9 cellular contexts compared by ENCODE assay signal in the genomic region with DNA sequence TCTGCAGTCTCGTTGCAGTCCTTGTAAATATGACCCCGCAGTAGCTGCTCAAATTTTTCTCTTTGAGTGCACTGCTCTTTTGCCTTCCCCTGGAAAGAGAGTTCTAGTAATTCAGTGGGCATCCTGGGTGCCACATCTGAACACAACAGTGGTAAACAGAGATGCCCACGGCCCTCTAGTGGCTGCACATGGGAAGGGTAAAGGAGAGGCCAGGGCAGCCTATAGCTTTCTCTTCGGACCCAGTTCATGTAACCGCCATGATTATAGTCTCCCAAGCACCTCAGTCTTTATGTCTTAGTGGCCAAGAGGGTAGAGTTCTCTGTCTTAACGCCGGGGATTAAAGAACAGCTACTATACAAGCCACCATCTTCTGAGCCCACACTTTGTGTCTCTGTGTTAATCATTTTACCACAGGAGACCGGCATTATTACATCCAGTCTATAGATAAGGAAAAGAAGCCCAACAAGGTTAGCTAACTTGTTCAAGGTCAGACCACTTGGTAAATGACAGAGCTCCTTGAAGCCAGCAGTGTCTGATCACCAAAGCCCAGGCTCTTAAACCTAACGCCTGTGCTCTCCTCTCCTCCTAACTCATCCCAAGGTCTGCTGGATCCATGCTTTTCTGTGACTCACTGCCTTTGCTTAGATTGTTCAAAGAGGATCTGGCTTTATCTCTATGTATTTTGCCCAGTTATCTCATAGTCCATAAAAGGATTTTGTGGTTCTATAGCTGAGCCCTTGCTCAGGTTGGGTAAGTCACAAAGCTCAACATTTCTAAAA.
DNase-seq lines count a peak whose midpoint lies in the region; ATAC-seq, FAIRE-seq and TF ChIP-seq lines count a peak whose summit lies in the region.
"Had no signal": no experiment of that assay in that cellular context is flagged by ENCODE, and none has a peak within 500 bp of the region (broad histone marks: within the 10 kb centered on the region; RNA-seq: fewer than 3 reads in every experiment).

No MANE protein-coding gene starts in this region.

- TF ChIP-seq POLR2A in right lobe of liver (IDR thresholded peaks at IDR 0.05) = no peak
- TF ChIP-seq POLR2A in thyroid gland (IDR thresholded peaks at IDR 0.05) = no peak

- TF ChIP-seq EP300 in SK-N-SH (IDR thresholded peaks at IDR 0.05; ENCODE audit: borderline replicate concordance in 1 of 2, low read depth in 1 of 2, low read length in 1 of 2) = no peak

- peak; percentile 58 for DNase-seq in DND-41
- DNase-seq in HTR-8/SVneo (ENCODE audit: insufficient read length, low spot score) = peak; percentile 20
- peak; percentile 61 for DNase-seq in SK-N-SH
- DNase-seq in right lobe of liver = peak in 2 of 3 donors; percentile 36 to 55
- DNase-seq in thyroid gland = peak in 1 of 2 donors; percentile 44
- DNase-seq in neuronal stem cell (ENCODE audit: low spot score) = no peak
- DNase-seq: activated B cell treated with CpG ODN at 0.5 μM for 24 hours had no signal

- H3K4me2 ChIP-seq in DND-41 (ENCODE audit: insufficient read depth, low read length) (no peak overlapping the region), SK-N-SH (no peak overlapping the region), neuronal stem cell (ENCODE audit: insufficient read depth, low read length, poor library complexity, severe bottlenecking) (no peak overlapping the region)

- H3K4ac ChIP-seq in neuronal stem cell (ENCODE audit: low read length) = no peak overlapping the region

- ATAC-seq in DND-41 (ENCODE audit: insufficient read depth, low read depth) (peak; percentile 89), GM21381 (IDR thresholded peaks at IDR 0.05; ENCODE audit: unreplicated experiment) (peak; percentile 79), right lobe of liver (peak; percentile 82 to 88 (median 87))

- peaks cover 0 to 5% (median 0%) of the 10 kb centered on the region in 5 experiments for H3K9me3 Mint-ChIP-seq in brain

- no peak overlapping the region for H3K23ac ChIP-seq in neuronal stem cell (ENCODE audit: low read depth, low read length, poor library complexity)

- peaks cover 23% of the 10 kb centered on the region for H3K36me3 ChIP-seq in DND-41 (ENCODE audit: insufficient read depth, low read length)
- H3K36me3 ChIP-seq in SK-N-SH (replicated peaks in 1 of 2; ENCODE audit: control insufficient read depth in 1 of 2, insufficient read depth in 2 of 2, low read length in 1 of 2) = no peaks in the 10 kb centered on the region
- peaks cover 0 to 5% (median 0%) of the 10 kb centered on the region in 4 donors for H3K36me3 ChIP-seq in right lobe of liver
- peaks cover 15 to 21% of the 10 kb centered on the region in 2 donors for H3K36me3 ChIP-seq in thyroid gland
- H3K36me3 ChIP-seq in neuronal stem cell (replicated peaks in 1 of 2; ENCODE audit: control insufficient read depth in 2 of 2, insufficient read depth in 2 of 2, low read length in 2 of 2) = no peaks in the 10 kb centered on the region

- no peak overlapping the region for H2BK12ac ChIP-seq in neuronal stem cell (ENCODE audit: low read length)

- POLR2A ChIA-PET in SK-N-SH (lab: Yijun Ruan, JAX) = no interaction called here

- no peak for FAIRE-seq in HTR-8/SVneo (lab: Jason Lieb, UNC)

- H3K36me3 Mint-ChIP-seq in brain = no peaks in the 10 kb centered on the region

- H3K27ac ChIP-seq in DND-41 (ENCODE audit: low read length) = no peak overlapping the region
- H3K27ac ChIP-seq in SK-N-SH (ENCODE audit: low read depth in 2 of 2, low read length in 1 of 2) = no peak overlapping the region
- H3K27ac ChIP-seq in right lobe of liver = no peak overlapping the region
- H3K27ac ChIP-seq in thyroid gland = no peak overlapping the region
- no peak overlapping the region for H3K27ac ChIP-seq in neuronal stem cell (replicated peaks; ENCODE audit: low read length)

- H3K18ac ChIP-seq in neuronal stem cell (ENCODE audit: low read length) = no peak overlapping the region

- intact Hi-C loops in right lobe of liver (cut with DNase I) = no loop called here
- intact Hi-C loops in thyroid gland (cut with DNase I) = no loop called here

- peak; percentile 62 for TF ChIP-seq RAD21 in SK-N-SH (IDR thresholded peaks at IDR 0.05; ENCODE audit: low read length)

- no peak overlapping the region for H2BK120ac ChIP-seq in neuronal stem cell (ENCODE audit: low read depth, low read length)

- no peaks in the 10 kb centered on the region for H3K79me1 ChIP-seq in neuronal stem cell (ENCODE audit: low read depth, low read length)

- H3K9ac ChIP-seq in DND-41 (ENCODE audit: low read depth, low read length) (no peak overlapping the region), SK-N-SH (no peak overlapping the region), neuronal stem cell (ENCODE audit: low read depth, low read length, poor library complexity) (no peak overlapping the region)

- no peak overlapping the region for H2AK5ac ChIP-seq in neuronal stem cell (ENCODE audit: low read depth, low read length)

- no peak overlapping the region for H4K8ac ChIP-seq in neuronal stem cell (ENCODE audit: low read depth, low read length)

- TF ChIP-seq CTCF in DND-41 (IDR thresholded peaks at IDR 0.05; ENCODE audit: borderline replicate concordance, extremely low read depth, low read length, poor library complexity, severe bottlenecking) (peak; percentile 77), SK-N-SH (IDR thresholded peaks at IDR 0.05) (peak; percentile 63), brain (conservative IDR thresholded peaks at IDR 0.05) (peak; percentile 55 to 69), right lobe of liver (IDR thresholded peaks at IDR 0.05) (peak; percentile 66 to 77 (median 73)), thyroid gland (IDR thresholded peaks at IDR 0.05) (peak in 5 of 6 experiments; percentile 17 to 57 (median 54))

- peaks cover 3% of the 10 kb centered on the region for H3K27me3 Mint-ChIP-seq in brain

- no peaks in the 10 kb centered on the region for H3K4me1 Mint-ChIP-seq in brain
- H3K4me1 Mint-ChIP-seq: activated B cell treated with CpG ODN at 0.5 μM for 24 hours had no signal

- H3K9me3 ChIP-seq in DND-41 (ENCODE audit: insufficient read depth, low read length, severe bottlenecking) = peaks cover 5% of the 10 kb centered on the region
- no peaks in the 10 kb centered on the region for H3K9me3 ChIP-seq in SK-N-SH
- H3K9me3 ChIP-seq in right lobe of liver = no peaks in the 10 kb centered on the region
- no peaks in the 10 kb centered on the region for H3K9me3 ChIP-seq in thyroid gland
- H3K9me3 ChIP-seq in neuronal stem cell (replicated peaks in 1 of 2; ENCODE audit: control insufficient read depth in 2 of 2, insufficient read depth in 1 of 2, low read depth in 1 of 2, low read length in 2 of 2) = peaks cover 0 to 2% of the 10 kb centered on the region in 2 donors

- H3F3A ChIP-seq in SK-N-SH (replicated peaks; ENCODE audit: insufficient read depth) = no peaks in the 10 kb centered on the region

- H3K27me3 ChIP-seq in DND-41 (ENCODE audit: insufficient read depth, low read length, poor library complexity) = no peaks in the 10 kb centered on the region
- no peaks in the 10 kb centered on the region for H3K27me3 ChIP-seq in SK-N-SH (ENCODE audit: insufficient read depth)
- H3K27me3 ChIP-seq in right lobe of liver = no peaks in the 10 kb centered on the region
- no peaks in the 10 kb centered on the region for H3K27me3 ChIP-seq in thyroid gland
- H3K27me3 ChIP-seq in neuronal stem cell (ENCODE audit: control insufficient read depth in 3 of 3, insufficient read depth in 3 of 3, low read depth in 1 of 3, low read length in 3 of 3) = peaks cover 0 to 3% (median 0%) of the 10 kb centered on the region in 3 experiments

- no peak overlapping the region for H2BK15ac ChIP-seq in neuronal stem cell (ENCODE audit: low read length)

- H4K20me1 ChIP-seq in DND-41 (ENCODE audit: insufficient read depth, low read length) (no peaks in the 10 kb centered on the region), SK-N-SH (ENCODE audit: insufficient read depth) (no peaks in the 10 kb centered on the region)

- H3K4me1 ChIP-seq in DND-41 (ENCODE audit: insufficient read depth, low read length) (no peaks in the 10 kb centered on the region), SK-N-SH (ENCODE audit: control insufficient read depth in 1 of 2, insufficient read depth in 2 of 2, low read depth in 1 of 2, low read length in 1 of 2) (no peaks in the 10 kb centered on the region; a peak in 1 of 4 replicates), right lobe of liver (peaks cover 0 to 10% (median 4%) of the 10 kb centered on the region in 4 donors), thyroid gland (no peaks in the 10 kb centered on the region), neuronal stem cell (ENCODE audit: control insufficient read depth in 2 of 2, insufficient read depth in 1 of 2, low read depth in 1 of 2, low read length in 2 of 2) (peaks cover 0 to 1% of the 10 kb centered on the region in 2 donors)

- no peak overlapping the region for H3K27ac Mint-ChIP-seq in brain
- H3K27ac Mint-ChIP-seq: activated B cell treated with CpG ODN at 0.5 μM for 24 hours had no signal

- WGBS in SK-N-SH (ENCODE audit: low lambda C conversion rate) = 49% methylated on average over 6 of the region's 9 CpGs
- 61% methylated on average over 7 of the region's 9 CpGs for WGBS in right lobe of liver (ENCODE audit: insufficient coverage, low coverage, low lambda C conversion rate, missing lambda C conversion rate)
- WGBS in thyroid gland, 2 donors = 67 to 75% methylated on average over 9 of the region's 9 CpGs
- WGBS in neuronal stem cell (ENCODE audit: extremely low coverage in 2 of 2, insufficient read length in 2 of 2, insufficient replicate concordance in 1 of 2), 2 donors = no CpG with 5 or more reads among the region's 9 CpGs

- H2AFZ ChIP-seq in DND-41 (ENCODE audit: low read depth, low read length) (no peak overlapping the region), SK-N-SH (ENCODE audit: low read depth) (no peak overlapping the region), neuronal stem cell (ENCODE audit: low read length) (no peak overlapping the region)

- CTCF ChIA-PET in SK-N-SH (lab: Yijun Ruan, JAX) = interaction anchor here (0.6 to 2.8 kb wide), 38 partner anchors 9 to 469 kb away, joined by 3 to 22 read pairs (median 4); no protein-coding TSS in a partner anchor

- H3K14ac ChIP-seq in neuronal stem cell (ENCODE audit: low read length) = no peak overlapping the region

- H3K4me3 ChIP-seq in DND-41 (ENCODE audit: low read depth in 1 of 2, low read length in 2 of 2) (no peak overlapping the region), SK-N-SH (ENCODE audit: low read depth in 2 of 2, low read length in 1 of 2) (no peak overlapping the region), right lobe of liver (no peak overlapping the region), thyroid gland (replicated peaks in 1 of 3) (no peak overlapping the region), neuronal stem cell (ENCODE audit: low read length in 2 of 2) (no peak overlapping the region)

- H3K79me2 ChIP-seq in DND-41 (ENCODE audit: insufficient read depth, low read length) (no peaks in the 10 kb centered on the region), SK-N-SH (ENCODE audit: insufficient read depth) (no peaks in the 10 kb centered on the region)

- no peak overlapping the region for H4K91ac ChIP-seq in neuronal stem cell (ENCODE audit: low read depth, low read length, poor library complexity)

- no peak overlapping the region for H3K4me3 Mint-ChIP-seq in brain
- H3K4me3 Mint-ChIP-seq: activated B cell treated with CpG ODN at 0.5 μM for 24 hours had no signal

- no peaks in the 10 kb centered on the region for H3K9me2 ChIP-seq in SK-N-SH

- no peak overlapping the region for H2BK5ac ChIP-seq in neuronal stem cell (ENCODE audit: low read length)

TF ChIP-seq in SK-N-SH, 30 proteins besides CTCF, POLR2A, EP300 and RAD21 (continues in another document):
- no peak for TF ChIP-seq FOSL2 (IDR thresholded peaks at IDR 0.05; ENCODE audit: borderline replicate concordance, low read depth)
